ENCODE assay signal across 9 cellular contexts in genomic region chr14:52473557-52473956, GRCh38.
DNase-seq lines count a peak whose midpoint lies in the region; ATAC-seq, FAIRE-seq and TF ChIP-seq lines count a peak whose summit lies in the region.
"Had no signal": no experiment of that assay in that cellular context is flagged by ENCODE, and none has a peak within 500 bp of the region (broad histone marks: within the 10 kb centered on the region; RNA-seq: fewer than 3 reads in every experiment).

No MANE protein-coding gene starts in this region.

- CTCF ChIA-PET in CD4-positive, alpha-beta T cell (lab: Charles Lee) = no interaction called here

- ATAC-seq in CD4-positive, alpha-beta T cell (ENCODE audit: poor library complexity) = peak; percentile 49
- ATAC-seq in T-helper 17 cell (peak; percentile 46), GM21576 (IDR thresholded peaks at IDR 0.05; ENCODE audit: unreplicated experiment) (no peak), HG03095 (IDR thresholded peaks at IDR 0.05; ENCODE audit: unreplicated experiment) (no peak)

- no peaks in the 10 kb centered on the region for H3K9me3 Mint-ChIP-seq in CD4-positive, alpha-beta T cell
- H3K9me3 Mint-ChIP-seq in activated T-helper 1 cell treated with anti-CD3 and anti-CD28 coated beads, Interleukin-12 subunit alpha, Interleukin-12 subunit beta, Interleukin-2, Interleukin-4 antibody, amounts not matched to agents 30 ng/mL and 10 ng/mL and 1 ng/mL, durations not matched to agents 14 hours and 24 hours and 36 hours = peaks cover 20% of the 10 kb centered on the region

- H3K4me3 ChIP-seq in kidney (ENCODE audit: low read length in 2 of 2) = no peak overlapping the region

- peak; percentile 62 for TF ChIP-seq CTCF in CD4-positive, alpha-beta T cell (IDR thresholded peaks at IDR 0.05)
- TF ChIP-seq CTCF in kidney (IDR thresholded peaks at IDR 0.05; ENCODE audit: borderline replicate concordance, extremely low read depth, insufficient read depth) = peak; percentile 41

- no peaks in the 10 kb centered on the region for H3K27me3 ChIP-seq in CD4-positive, alpha-beta T cell (ENCODE audit: control insufficient read depth, insufficient read depth, low read length)

- H3K36me3 ChIP-seq in kidney (ENCODE audit: control insufficient read depth in 1 of 2, insufficient read depth in 2 of 2, low read length in 2 of 2) = no peaks in the 10 kb centered on the region

- H3K36me3 Mint-ChIP-seq in CD4-positive, alpha-beta T cell (ENCODE audit: low read depth) = peaks cover 58% of the 10 kb centered on the region
- H3K36me3 Mint-ChIP-seq in T-helper 17 cell (ENCODE audit: low read depth) = peaks cover 8% of the 10 kb centered on the region
- peaks cover 32% of the 10 kb centered on the region for H3K36me3 Mint-ChIP-seq in activated T-helper 1 cell treated with anti-CD3 and anti-CD28 coated beads, Interleukin-12 subunit alpha, Interleukin-12 subunit beta, Interleukin-2, Interleukin-4 antibody, amounts not matched to agents 30 ng/mL and 10 ng/mL and 1 ng/mL, durations not matched to agents 14 hours and 24 hours and 36 hours (ENCODE audit: low read depth)

- no peak overlapping the region for H3K9ac ChIP-seq in kidney (ENCODE audit: low read length in 2 of 2)

- H3K27me3 Mint-ChIP-seq in CD4-positive, alpha-beta T cell = no peaks in the 10 kb centered on the region
- no peaks in the 10 kb centered on the region for H3K27me3 Mint-ChIP-seq in T-helper 17 cell
- H3K27me3 Mint-ChIP-seq in activated T-helper 1 cell treated with anti-CD3 and anti-CD28 coated beads, Interleukin-12 subunit alpha, Interleukin-12 subunit beta, Interleukin-2, Interleukin-4 antibody, amounts not matched to agents 30 ng/mL and 10 ng/mL and 1 ng/mL, durations not matched to agents 14 hours and 24 hours and 36 hours (ENCODE audit: insufficient read depth) = no peaks in the 10 kb centered on the region
- H3K27me3 Mint-ChIP-seq: IgD-negative memory B cell had no signal

- intact Hi-C loops in CD4-positive, alpha-beta T cell (cut with DNase I, micrococcal nuclease) = loop anchor here in 1 of 2 experiments (1.0 kb wide), 1 partner anchor 174 kb away; no protein-coding TSS in a partner anchor
- intact Hi-C loops in kidney (cut with DNase I) = no loop called here
- intact Hi-C loops in activated T-helper 1 cell treated with anti-CD3 and anti-CD28 coated beads, Interleukin-12 subunit alpha, Interleukin-12 subunit beta, Interleukin-2, Interleukin-4 antibody, amounts not matched to agents 30 ng/mL and 10 ng/mL and 1 ng/mL, durations not matched to agents 14 hours and 24 hours and 36 hours (cut with micrococcal nuclease) = loop anchor here (1.0 to 2.0 kb wide), 3 partner anchors 79 to 477 kb away; partner anchors contain the start of genes GPR137C and TXNDC16

- no peak for DNase-seq in CD4-positive, alpha-beta T cell
- DNase-seq in HCEC 1CT (peak; percentile 48), T-helper 17 cell (no peak), kidney (no peak), SKM-1 (lab: John Stamatoyannopoulos, UW; ENCODE audit: unreplicated experiment) (no peak)
- DNase-seq in activated T-helper 1 cell treated with anti-CD3 and anti-CD28 coated beads, Interleukin-12 subunit alpha, Interleukin-12 subunit beta, Interleukin-2, Interleukin-4 antibody, amounts not matched to agents 30 ng/mL and 10 ng/mL and 1 ng/mL, durations not matched to agents 14 hours and 24 hours and 36 hours (ENCODE audit: low spot score) = no peak

- H3K4me1 Mint-ChIP-seq in CD4-positive, alpha-beta T cell (ENCODE audit: low read depth) = peaks cover 9% of the 10 kb centered on the region
- peaks cover 12% of the 10 kb centered on the region for H3K4me1 Mint-ChIP-seq in T-helper 17 cell
- H3K4me1 Mint-ChIP-seq in activated T-helper 1 cell treated with anti-CD3 and anti-CD28 coated beads, Interleukin-12 subunit alpha, Interleukin-12 subunit beta, Interleukin-2, Interleukin-4 antibody, amounts not matched to agents 30 ng/mL and 10 ng/mL and 1 ng/mL, durations not matched to agents 14 hours and 24 hours and 36 hours (ENCODE audit: low read depth) = peaks cover 26% of the 10 kb centered on the region

- no peak overlapping the region for H3K27ac ChIP-seq in CD4-positive, alpha-beta T cell (ENCODE audit: low read depth, low read length)
- H3K27ac ChIP-seq in kidney (ENCODE audit: low read depth in 2 of 2, low read length in 2 of 2) = no peak overlapping the region

- H3K4me3 Mint-ChIP-seq in CD4-positive, alpha-beta T cell = no peak overlapping the region
- H3K4me3 Mint-ChIP-seq in T-helper 17 cell = no peak overlapping the region
- no peak overlapping the region for H3K4me3 Mint-ChIP-seq in activated T-helper 1 cell treated with anti-CD3 and anti-CD28 coated beads, Interleukin-12 subunit alpha, Interleukin-12 subunit beta, Interleukin-2, Interleukin-4 antibody, amounts not matched to agents 30 ng/mL and 10 ng/mL and 1 ng/mL, durations not matched to agents 14 hours and 24 hours and 36 hours
- H3K4me3 Mint-ChIP-seq: IgD-negative memory B cell had no signal

- peak; percentile 93 for FAIRE-seq in kidney (lab: Jason Lieb, UNC)

- H3K27ac Mint-ChIP-seq in CD4-positive, alpha-beta T cell = no peak overlapping the region
- H3K27ac Mint-ChIP-seq in T-helper 17 cell = peak overlapping the region; percentile 75
- no peak overlapping the region for H3K27ac Mint-ChIP-seq in activated T-helper 1 cell treated with anti-CD3 and anti-CD28 coated beads, Interleukin-12 subunit alpha, Interleukin-12 subunit beta, Interleukin-2, Interleukin-4 antibody, amounts not matched to agents 30 ng/mL and 10 ng/mL and 1 ng/mL, durations not matched to agents 14 hours and 24 hours and 36 hours
- H3K27ac Mint-ChIP-seq: IgD-negative memory B cell had no signal

- POLR2A ChIA-PET in CD4-positive, alpha-beta T cell (lab: Charles Lee) = no interaction called here

- no peaks in the 10 kb centered on the region for H3K4me1 ChIP-seq in kidney (ENCODE audit: control insufficient read depth in 1 of 2, insufficient read depth in 1 of 2, low read depth in 1 of 2, low read length in 2 of 2)

- H3K9me3 ChIP-seq in CD4-positive, alpha-beta T cell (ENCODE audit: control insufficient read depth, low read length) = no peaks in the 10 kb centered on the region
- H3K9me3 ChIP-seq in T-helper 17 cell (ENCODE audit: control insufficient read depth, low read length, poor library complexity, severe bottlenecking) = no peaks in the 10 kb centered on the region
- H3K9me3 ChIP-seq in kidney (ENCODE audit: control insufficient read depth in 1 of 2, low read length in 2 of 2) = no peaks in the 10 kb centered on the region

Comparison
In these comparisons a context has a peak if more than half of its experiments do, and no peak if none do; other contexts are left out.
1. ATAC-seq: peak in CD4-positive, alpha-beta T cell (single experiment) and T-helper 17 cell (single experiment); none in GM21576 (single experiment) and HG03095 (single experiment).